Comparison of ENCODE assay signal across 11 cellular contexts in genomic region chr21:26801524-26801923, GRCh38. TPM values are rescaled to one million over a fixed set of nuclear protein-coding genes. Genes with fewer than 3 reads are reported as not detected.
DNase-seq lines count a peak whose midpoint lies in the region; ATAC-seq lines count a peak whose summit lies in the region.
"Had no signal": no experiment of that assay in that cellular context is flagged by ENCODE, and none has a peak within 500 bp of the region (broad histone marks: within the 10 kb centered on the region; RNA-seq: fewer than 3 reads in every experiment).

No MANE protein-coding gene starts in this region.

- peak; percentile 30 for ATAC-seq in left ventricle myocardium superior
- ATAC-seq in HG02588 (IDR thresholded peaks at IDR 0.05; ENCODE audit: unreplicated experiment): no peak

- DNase-seq in GM03348 (ENCODE audit: low spot score): peak; percentile 54
- peak; percentile 23 for DNase-seq in amniotic stem cell (lab: John Stamatoyannopoulos, UW)
- no peak for DNase-seq in left ventricle myocardium superior
- peak; percentile 87 for DNase-seq in skeletal muscle cell (ENCODE audit: low read depth)
- no peak for DNase-seq in central memory CD4-positive, alpha-beta T cell
- no peak for DNase-seq in NCI-H1092 treated with DMSO at 0.1 percent for 48 hours (lab: John Stamatoyannopoulos, UW)
- DNase-seq in DMS79 treated with DMSO at 0.1 percent for 48 hours (lab: John Stamatoyannopoulos, UW): no peak
- DNase-seq: activated T-cell treated with anti-CD3 and anti-CD28 coated beads, Interleukin-2, amount 50 U/mL, for 48 hours; effector CD8-positive, alpha-beta T cell; NCI-H748 treated with DMSO at 0.1 percent for 48 hours had no signal

- intact Hi-C loops in left ventricle myocardium superior (cut with micrococcal nuclease): no loop called here

- H3K4me3 ChIP-seq in skeletal muscle cell (ENCODE audit: low read depth, low read length): no peak overlapping the region

RNA-seq across cellular contexts. Expression of gene ADAMTS1, which starts 43.7 kb away (rescaled TPM):
- total RNA-seq in left ventricle myocardium superior: 41.8 TPM

Comparison
In these comparisons a context has a peak if more than half of its experiments do, and no peak if none do; other contexts are left out.
1. DNase-seq: peak in GM03348 (single experiment), amniotic stem cell (single experiment) and skeletal muscle cell (single experiment); none in left ventricle myocardium superior (single experiment), central memory CD4-positive, alpha-beta T cell (single experiment), NCI-H1092 treated with DMSO at 0.1 percent for 48 hours (single experiment) and DMS79 treated with DMSO at 0.1 percent for 48 hours (single experiment).